14 cellular contexts compared by ENCODE assay signal in the genomic region with DNA sequence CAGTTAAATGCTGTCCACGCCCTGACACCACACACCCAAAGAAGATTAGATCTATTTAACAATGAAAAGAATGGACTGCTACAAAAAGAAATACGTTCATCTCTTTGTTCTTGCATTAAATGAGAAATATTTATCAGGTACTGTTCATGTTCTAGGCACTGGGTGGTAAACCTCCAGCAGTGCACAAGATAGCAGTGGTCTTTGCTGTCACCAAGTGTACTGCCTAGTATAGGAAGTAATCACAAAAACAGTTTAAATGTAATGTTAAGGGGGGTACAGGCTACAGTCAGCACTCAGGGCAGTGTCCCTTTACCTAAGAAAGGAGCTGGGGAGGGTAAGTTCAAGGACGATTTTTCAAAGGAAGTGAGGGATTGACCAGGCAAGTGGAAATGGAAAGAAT.
A peak's percentile ranks its signal among the peaks of the same experiment; 100 is the strongest.
DNase-seq lines count a peak whose midpoint lies in the region; ATAC-seq and TF ChIP-seq lines count a peak whose summit lies in the region.
"Had no signal": no experiment of that assay in that cellular context is flagged by ENCODE, and none has a peak within 500 bp of the region (broad histone marks: within the 10 kb centered on the region; RNA-seq: fewer than 3 reads in every experiment).

No MANE protein-coding gene starts in this region.

- no peak overlapping the region for H3K27ac Mint-ChIP-seq in activated naive CD8-positive, alpha-beta T cell treated with anti-CD3 and anti-CD28 coated beads, Interleukin-2, amount 10 ng/mL, durations not matched to agents 7 days and 5 days
- no peak overlapping the region for H3K27ac Mint-ChIP-seq in activated naive CD8-positive, alpha-beta T cell treated with anti-CD3 and anti-CD28 coated beads for 36 hours
- H3K27ac Mint-ChIP-seq in naive thymus-derived CD8-positive, alpha-beta T cell, result peak overlapping the region in 5 of 10 donors; percentile 20 to 77 (median 57)
- H3K27ac Mint-ChIP-seq: CD8-positive, alpha-beta T cell; HFFc6 had no signal

- H3K27me3 ChIP-seq in Loucy (ENCODE audit: insufficient read depth, low read length, poor library complexity, severe bottlenecking) (no peaks in the 10 kb centered on the region), right atrium auricular region (no peaks in the 10 kb centered on the region)

- H3K4me3 Mint-ChIP-seq in activated naive CD8-positive, alpha-beta T cell treated with anti-CD3 and anti-CD28 coated beads, Interleukin-2, amount 10 ng/mL, durations not matched to agents 7 days and 5 days, result no peak overlapping the region
- H3K4me3 Mint-ChIP-seq in activated naive CD8-positive, alpha-beta T cell treated with anti-CD3 and anti-CD28 coated beads for 36 hours, result no peak overlapping the region
- no peak overlapping the region for H3K4me3 Mint-ChIP-seq in naive thymus-derived CD8-positive, alpha-beta T cell
- H3K4me3 Mint-ChIP-seq: CD8-positive, alpha-beta T cell; HFFc6 had no signal

- H3K4me1 ChIP-seq in Loucy (ENCODE audit: insufficient read depth, low read length, poor library complexity, severe bottlenecking), result peaks cover 4% of the 10 kb centered on the region
- H3K4me1 ChIP-seq in right atrium auricular region, result no peaks in the 10 kb centered on the region
- H3K4me1 ChIP-seq: HAP-1 had no signal

- no peaks in the 10 kb centered on the region for H4K20me1 ChIP-seq in Loucy (ENCODE audit: insufficient read depth, low read length, poor library complexity, severe bottlenecking)

- H3K27ac ChIP-seq in right atrium auricular region, result no peak overlapping the region

- POLR2A ChIA-PET in activated naive CD8-positive, alpha-beta T cell treated with anti-CD3 and anti-CD28 coated beads, Interleukin-2, amount 10 ng/mL, durations not matched to agents 7 days and 5 days (lab: Charles Lee), result no interaction called here
- POLR2A ChIA-PET in naive thymus-derived CD8-positive, alpha-beta T cell (lab: Charles Lee), result no interaction called here

- H3K36me3 Mint-ChIP-seq in activated naive CD8-positive, alpha-beta T cell treated with anti-CD3 and anti-CD28 coated beads, Interleukin-2, amount 10 ng/mL, durations not matched to agents 7 days and 5 days, result peaks cover 9% of the 10 kb centered on the region
- H3K36me3 Mint-ChIP-seq in activated naive CD8-positive, alpha-beta T cell treated with anti-CD3 and anti-CD28 coated beads for 36 hours, result peaks cover 2% of the 10 kb centered on the region
- no peaks in the 10 kb centered on the region for H3K36me3 Mint-ChIP-seq in naive thymus-derived CD8-positive, alpha-beta T cell
- H3K36me3 Mint-ChIP-seq: CD8-positive, alpha-beta T cell had no signal

- peaks cover 4% of the 10 kb centered on the region for H3K4me1 Mint-ChIP-seq in activated naive CD8-positive, alpha-beta T cell treated with anti-CD3 and anti-CD28 coated beads, Interleukin-2, amount 10 ng/mL, durations not matched to agents 7 days and 5 days
- peaks cover 5% of the 10 kb centered on the region for H3K4me1 Mint-ChIP-seq in activated naive CD8-positive, alpha-beta T cell treated with anti-CD3 and anti-CD28 coated beads for 36 hours
- peaks cover 3 to 13% (median 7%) of the 10 kb centered on the region in 4 donors for H3K4me1 Mint-ChIP-seq in naive thymus-derived CD8-positive, alpha-beta T cell

- 0 out of 2 replicates have a peak overlapping the region, but pooled peaks have one; percentile 47 for H2AFZ ChIP-seq in Loucy (ENCODE audit: low read length)

- H3K9me3 ChIP-seq in Loucy (ENCODE audit: insufficient read depth, low read depth, low read length), result no peaks in the 10 kb centered on the region
- H3K9me3 ChIP-seq in right atrium auricular region, result no peaks in the 10 kb centered on the region
- H3K9me3 ChIP-seq: Caco-2, HAP-1 had no signal

- H3K4me2 ChIP-seq in Loucy (ENCODE audit: low read depth, low read length, poor library complexity, severe bottlenecking), result no peak overlapping the region

- H3K9me3 Mint-ChIP-seq in activated naive CD8-positive, alpha-beta T cell treated with anti-CD3 and anti-CD28 coated beads, Interleukin-2, amount 10 ng/mL, durations not matched to agents 7 days and 5 days, result peaks cover 3% of the 10 kb centered on the region
- H3K9me3 Mint-ChIP-seq in activated naive CD8-positive, alpha-beta T cell treated with anti-CD3 and anti-CD28 coated beads for 36 hours, result no peaks in the 10 kb centered on the region
- H3K9me3 Mint-ChIP-seq in naive thymus-derived CD8-positive, alpha-beta T cell, result peaks cover 0 to 16% (median 0%) of the 10 kb centered on the region in 9 donors
- H3K9me3 Mint-ChIP-seq: CD8-positive, alpha-beta T cell; HFFc6 had no signal

- H3K9me2 ChIP-seq in Loucy (replicated peaks; ENCODE audit: low read depth, low read length), result no peaks in the 10 kb centered on the region

- ATAC-seq in activated naive CD8-positive, alpha-beta T cell treated with anti-CD3 and anti-CD28 coated beads, Interleukin-2, amount 10 ng/mL, durations not matched to agents 7 days and 5 days (ENCODE audit: low read depth), result peak; percentile 50
- ATAC-seq in naive thymus-derived CD8-positive, alpha-beta T cell, result peak; percentile 54 to 55
- ATAC-seq: CD8-positive, alpha-beta T cell had no signal

- H3F3A ChIP-seq in Loucy (ENCODE audit: low read depth), result no peaks in the 10 kb centered on the region

- TF ChIP-seq CTCF in Loucy (conservative IDR thresholded peaks at IDR 0.05; ENCODE audit: low read length) (peak; percentile 43), right atrium auricular region (IDR thresholded peaks at IDR 0.05) (no peak)

- DNase-seq in activated naive CD8-positive, alpha-beta T cell treated with anti-CD3 and anti-CD28 coated beads, Interleukin-2, amount 10 ng/mL, durations not matched to agents 7 days and 5 days, result no peak
- no peak for DNase-seq in activated naive CD8-positive, alpha-beta T cell treated with anti-CD3 and anti-CD28 coated beads for 36 hours
- no peak for DNase-seq in naive thymus-derived CD8-positive, alpha-beta T cell
- DNase-seq in GM19238 (ENCODE audit: insufficient read length, low spot score) (no peak), right atrium auricular region (ENCODE audit: low spot score) (no peak)
- DNase-seq: C1 segment of cervical spinal cord; Caco-2; CD8-positive, alpha-beta T cell; DMS153; DND-41; GOT3; HFFc6 had no signal

- no peak overlapping the region for H3K4me3 ChIP-seq in Loucy (ENCODE audit: low read length, poor library complexity, severe bottlenecking)
- H3K4me3 ChIP-seq in right atrium auricular region, result no peak overlapping the region
- H3K4me3 ChIP-seq: HAP-1 had no signal

- no peaks in the 10 kb centered on the region for H3K27me3 Mint-ChIP-seq in activated naive CD8-positive, alpha-beta T cell treated with anti-CD3 and anti-CD28 coated beads, Interleukin-2, amount 10 ng/mL, durations not matched to agents 7 days and 5 days
- H3K27me3 Mint-ChIP-seq in activated naive CD8-positive, alpha-beta T cell treated with anti-CD3 and anti-CD28 coated beads for 36 hours, result no peaks in the 10 kb centered on the region
- no peaks in the 10 kb centered on the region for H3K27me3 Mint-ChIP-seq in naive thymus-derived CD8-positive, alpha-beta T cell

- H3K79me2 ChIP-seq in Loucy (ENCODE audit: insufficient read depth, low read length), result no peaks in the 10 kb centered on the region

- H3K36me3 ChIP-seq in Loucy (ENCODE audit: insufficient read depth, low read length) (no peaks in the 10 kb centered on the region), right atrium auricular region (no peaks in the 10 kb centered on the region)
- H3K36me3 ChIP-seq: HAP-1 had no signal

- no peak overlapping the region for H3K9ac ChIP-seq in Loucy (ENCODE audit: low read depth, low read length, poor library complexity, severe bottlenecking)
